Comparison of ENCODE assay signal across 8 cellular contexts in the genomic region with DNA sequence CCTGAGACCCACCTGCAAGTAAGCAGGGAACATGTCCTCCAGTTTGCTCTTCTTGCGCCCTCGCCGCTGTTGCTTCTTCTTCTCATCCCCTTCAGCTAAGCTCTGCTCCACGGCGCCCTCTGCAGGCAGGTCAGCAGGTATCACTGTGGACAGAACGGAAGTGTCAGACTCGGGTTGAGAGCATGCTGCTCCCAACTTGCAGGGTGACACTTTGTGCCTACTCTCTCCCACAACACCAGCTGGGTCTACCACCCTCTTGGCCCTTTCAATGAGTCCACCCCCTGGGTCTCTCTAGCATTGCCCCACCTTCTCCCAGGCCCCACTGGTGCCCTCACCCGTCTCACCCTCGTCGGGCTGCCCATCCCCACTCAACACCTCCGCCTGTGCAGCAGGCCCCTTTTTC. TPM values are rescaled to one million over a fixed set of nuclear protein-coding genes. Genes with fewer than 3 reads are reported as not detected.
A peak's percentile ranks its signal among the peaks of the same experiment; 100 is the strongest.
DNase-seq lines count a peak whose midpoint lies in the region; ATAC-seq, FAIRE-seq and TF ChIP-seq lines count a peak whose summit lies in the region.

No MANE protein-coding gene starts in this region.

- H3K36me3 ChIP-seq in pancreas (peaks cover 18 to 88% (median 73%) of the 10 kb centered on the region in 3 donors), upper lobe of right lung (peaks cover 100% of the 10 kb centered on the region)

- 63 to 64% methylated on average over 11 of the region's 11 CpGs for WGBS in pancreas, 2 donors

- no peaks in the 10 kb centered on the region for H3K9me3 ChIP-seq in AG04450 (ENCODE audit: control insufficient read depth, insufficient read depth, low read length)
- H3K9me3 ChIP-seq in pancreas: no peaks in the 10 kb centered on the region
- H3K9me3 ChIP-seq in upper lobe of right lung: no peaks in the 10 kb centered on the region

- H3K4me3 Mint-ChIP-seq in activated T-cell treated with anti-CD3 and anti-CD28 coated beads, Interleukin-2, amount 50 U/mL, for 72 hours: no peak overlapping the region

- POLR2A ChIA-PET in AG04450 (lab: Yijun Ruan, JAX): no interaction called here

- CTCF ChIA-PET in AG04450 (lab: Charles Lee): interaction anchor here (0.7 to 1.8 kb wide), 8 partner anchors 8 to 26 kb away, joined by 3 to 11 read pairs (median 4); partner anchors contain the start of gene RHEBL1

- peak overlapping the region; percentile 6 for H3K27ac Mint-ChIP-seq in activated T-cell treated with anti-CD3 and anti-CD28 coated beads, Interleukin-2, amount 50 U/mL, for 72 hours

- intact Hi-C loops in pancreas (cut with DNase I) (no loop called here), upper lobe of right lung (cut with DNase I) (no loop called here)

- FAIRE-seq in pancreas (lab: Jason Lieb, UNC): no peak

- H3K36me3 Mint-ChIP-seq in activated T-cell treated with anti-CD3 and anti-CD28 coated beads, Interleukin-2, amount 50 U/mL, for 72 hours (ENCODE audit: insufficient read depth in 2 of 2): peaks cover 16 to 18% of the 10 kb centered on the region in 2 donors

- H3K4me1 ChIP-seq in pancreas (no peaks in the 10 kb centered on the region), upper lobe of right lung (no peaks in the 10 kb centered on the region)

- no peaks in the 10 kb centered on the region for H3K27me3 ChIP-seq in AG04450 (ENCODE audit: control insufficient read depth, insufficient read depth, low read length)
- H3K27me3 ChIP-seq in pancreas: no peaks in the 10 kb centered on the region
- no peaks in the 10 kb centered on the region for H3K27me3 ChIP-seq in upper lobe of right lung

- ATAC-seq in activated T-cell treated with anti-CD3 and anti-CD28 coated beads, Interleukin-2, amount 50 U/mL, for 72 hours (replicated peaks in 1 of 2): peak; percentile 78 to 80
- ATAC-seq in pancreas (peak in 3 of 4 donors; percentile 56 to 71 (median 62)), upper lobe of right lung (peak; percentile 72), HG02610 (IDR thresholded peaks at IDR 0.05; ENCODE audit: unreplicated experiment) (no peak)

- H3K27ac ChIP-seq in AG04450 (ENCODE audit: low read depth, low read length) (no peak overlapping the region), pancreas (no peak overlapping the region), upper lobe of right lung (no peak overlapping the region)

- DNase-seq in AG04450 (ENCODE audit: low read depth, low spot score): no peak
- peak; percentile 73 for DNase-seq in GM19238 (ENCODE audit: insufficient read length, low spot score)
- DNase-seq in RKO (ENCODE audit: low spot score): peak; percentile 45
- DNase-seq in activated T-cell treated with anti-CD3 and anti-CD28 coated beads, Interleukin-2, amount 50 U/mL, for 72 hours: peak; percentile 80
- DNase-seq in fibroblast of villous mesenchyme (ENCODE audit: low read depth): peak; percentile 51
- DNase-seq in pancreas: peak in 3 of 6 donors; percentile 53 to 87 (median 68)
- peak; percentile 84 for DNase-seq in upper lobe of right lung

- no peaks in the 10 kb centered on the region for H3K27me3 Mint-ChIP-seq in activated T-cell treated with anti-CD3 and anti-CD28 coated beads, Interleukin-2, amount 50 U/mL, for 72 hours (ENCODE audit: low read depth)

- H3K9me3 Mint-ChIP-seq in activated T-cell treated with anti-CD3 and anti-CD28 coated beads, Interleukin-2, amount 50 U/mL, for 72 hours: no peaks in the 10 kb centered on the region

- H3K4me3 ChIP-seq in AG04450 (ENCODE audit: low read depth, low read length): no peak overlapping the region
- H3K4me3 ChIP-seq in fibroblast of villous mesenchyme (ENCODE audit: low read depth, low read length): no peak overlapping the region
- no peak overlapping the region for H3K4me3 ChIP-seq in pancreas
- H3K4me3 ChIP-seq in upper lobe of right lung: no peak overlapping the region

- H3K4me1 Mint-ChIP-seq in activated T-cell treated with anti-CD3 and anti-CD28 coated beads, Interleukin-2, amount 50 U/mL, for 72 hours (ENCODE audit: low read depth): no peaks in the 10 kb centered on the region

- peak; percentile 79 for TF ChIP-seq CTCF in AG04450 (IDR thresholded peaks at IDR 0.05; ENCODE audit: low read depth, low read length)
- TF ChIP-seq CTCF in fibroblast of villous mesenchyme (IDR thresholded peaks at IDR 0.05; ENCODE audit: insufficient read depth, low read depth, low read length): peak; percentile 79
- TF ChIP-seq CTCF in pancreas (IDR thresholded peaks at IDR 0.05): peak in 3 of 4 donors; percentile 34 to 56 (median 46)
- peak; percentile 64 for TF ChIP-seq CTCF in upper lobe of right lung (IDR thresholded peaks at IDR 0.05)

RNA-seq across cellular contexts. Expression of gene KMT2D, which starts 16.7 kb away (rescaled TPM):
- polyA plus RNA-seq in AG04450 (2011; rRNA removed): 8.9 and 11.2 TPM in 2 replicates
- polyA minus RNA-seq in AG04450 (2011; rRNA and poly(A)+ RNA removed): 33.9 and 41.1 TPM in 2 replicates
- total RNA-seq in activated T-cell treated with anti-CD3 and anti-CD28 coated beads, Interleukin-2, amount 50 U/mL, for 72 hours: 10 to 100 TPM; 68.6 to 84.2 TPM
- 32.2 and 37.1 TPM in 2 replicates for total RNA-seq in fibroblast of villous mesenchyme
- total RNA-seq in pancreas: 10 to 100 TPM; 35.8 to 53.0 (median 39.5) TPM
- 10 to 100 TPM; 20.0 to 79.3 TPM for polyA plus RNA-seq in pancreas
- total RNA-seq in upper lobe of right lung: 102 TPM

RNA-seq across cellular contexts. Expression of gene PRKAG1, which starts 25.3 kb away (rescaled TPM):
- polyA plus RNA-seq in AG04450 (2011; rRNA removed) (112 and 130 TPM in 2 replicates), pancreas (10 to 100 TPM; 27.7 to 33.4 TPM)
- polyA minus RNA-seq in AG04450 (2011; rRNA and poly(A)+ RNA removed): 42.9 and 54.6 TPM in 2 replicates
- total RNA-seq in activated T-cell treated with anti-CD3 and anti-CD28 coated beads, Interleukin-2, amount 50 U/mL, for 72 hours: 10 to 100 TPM; 66.1 to 79.3 TPM
- total RNA-seq in fibroblast of villous mesenchyme (61.2 and 62.2 TPM in 2 replicates), pancreas (10 to 100 TPM; 18.2 to 29.8 (median 24.1) TPM), upper lobe of right lung (46.5 TPM)

RNA-seq across cellular contexts. Expression of gene RHEBL1, which starts 25.9 kb away (rescaled TPM):
- 0.31 and 0.51 TPM in 2 replicates for polyA plus RNA-seq in AG04450 (2011; rRNA removed)
- 0.30 TPM in 1 of 2 replicates, not detected in the other for polyA minus RNA-seq in AG04450 (2011; rRNA and poly(A)+ RNA removed)
- 10 to 100 TPM; 20.6 to 28.3 TPM for total RNA-seq in activated T-cell treated with anti-CD3 and anti-CD28 coated beads, Interleukin-2, amount 50 U/mL, for 72 hours
- total RNA-seq in fibroblast of villous mesenchyme: 0.64 and 0.86 TPM in 2 replicates
- under 1 TPM in 3 of 6 donors, not detected in 3; 0.14 to 0.25 (median 0.18) TPM for total RNA-seq in pancreas
- polyA plus RNA-seq in pancreas: under 1 TPM; 0.38 to 0.63 TPM
- 1.1 TPM for total RNA-seq in upper lobe of right lung

RNA-seq across cellular contexts. Expression of gene DDN, which starts 44.7 kb away (rescaled TPM):
- 0.02 and 0.04 TPM in 2 replicates for polyA plus RNA-seq in AG04450 (2011; rRNA removed)
- 0.09 TPM in 2 replicates for polyA minus RNA-seq in AG04450 (2011; rRNA and poly(A)+ RNA removed)
- under 1 TPM; 0.25 to 0.38 TPM for total RNA-seq in activated T-cell treated with anti-CD3 and anti-CD28 coated beads, Interleukin-2, amount 50 U/mL, for 72 hours
- total RNA-seq in fibroblast of villous mesenchyme: under 0.01 and 0.32 TPM in 2 replicates
- total RNA-seq in pancreas: under 1 TPM in 3 of 6 donors, not detected in 3; 0.03 to 0.09 (median 0.06) TPM
- under 1 TPM; 0.04 to 0.12 TPM for polyA plus RNA-seq in pancreas
- not detected for total RNA-seq in upper lobe of right lung

RNA-seq across cellular contexts. Expression of gene DHH, which starts 50.7 kb away (rescaled TPM):
- polyA plus RNA-seq in AG04450 (2011; rRNA removed) (not detected in 2 replicates), pancreas (under 1 TPM; 0.11 to 0.14 TPM)
- polyA minus RNA-seq in AG04450 (2011; rRNA and poly(A)+ RNA removed): not detected in 2 replicates
- total RNA-seq in activated T-cell treated with anti-CD3 and anti-CD28 coated beads, Interleukin-2, amount 50 U/mL, for 72 hours: under 1 TPM; 0.12 to 0.41 TPM
- total RNA-seq in fibroblast of villous mesenchyme (not detected in 2 replicates), pancreas (under 1 TPM in 5 of 6 donors, not detected in 1; 0.03 to 0.53 (median 0.24) TPM), upper lobe of right lung (2.1 TPM)

Comparison
In these comparisons a context has a peak if more than half of its experiments do, and no peak if none do; other contexts are left out.
1. RNA of gene RHEBL1, which starts 25.9 kb away (total RNA-seq): 20.6 to 28.3 TPM in activated T-cell treated with anti-CD3 and anti-CD28 coated beads, Interleukin-2, amount 50 U/mL, for 72 hours; 1.1 TPM in upper lobe of right lung (single experiment), 0.64 to 0.86 TPM in fibroblast of villous mesenchyme and 0.14 to 0.25 TPM in pancreas; every median in the first group is over 10 times any median in the second.
2. Peak in every context shown above with its lines, with median percentiles within 50 percentile points of each other: CTCF ChIP-seq.